Comparison of ENCODE assay signal across 10 cellular contexts in the genomic region with DNA sequence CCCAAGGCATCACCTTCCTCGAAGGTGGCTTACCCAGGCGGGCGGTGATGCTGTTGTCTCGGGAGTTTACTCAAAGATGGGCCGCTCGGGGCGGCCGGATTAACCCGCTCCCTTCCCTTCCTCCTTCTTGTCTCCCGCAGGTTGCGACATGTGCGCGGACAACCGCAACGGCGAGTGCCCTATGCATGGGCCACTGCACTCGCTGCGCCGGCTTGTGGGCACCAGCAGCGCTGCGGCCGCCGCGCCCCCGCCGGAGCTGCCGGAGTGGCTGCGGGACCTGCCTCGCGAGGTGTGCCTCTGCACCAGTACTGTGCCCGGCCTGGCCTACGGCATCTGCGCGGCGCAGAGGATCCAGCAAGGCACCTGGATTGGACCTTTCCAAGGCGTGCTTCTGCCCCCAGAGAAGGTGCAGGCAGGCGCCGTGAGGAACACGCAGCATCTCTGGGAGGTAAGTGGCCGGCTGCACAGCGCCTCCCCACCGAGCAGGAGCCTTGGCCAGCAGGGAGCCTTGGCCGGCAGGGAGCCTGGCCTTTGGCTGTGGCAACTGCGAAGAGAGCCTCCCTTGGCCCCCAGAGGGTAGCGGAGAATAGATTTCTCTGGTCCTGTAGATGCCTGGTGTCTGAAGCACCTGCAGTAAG. TPM values are rescaled to one million over a fixed set of nuclear protein-coding genes. Genes with fewer than 3 reads are reported as not detected.
DNase-seq lines count a peak whose midpoint lies in the region; ATAC-seq and TF ChIP-seq lines count a peak whose summit lies in the region.
"Had no signal": no experiment of that assay in that cellular context is flagged by ENCODE, and none has a peak within 500 bp of the region (broad histone marks: within the 10 kb centered on the region; RNA-seq: fewer than 3 reads in every experiment).

No MANE protein-coding gene starts in this region.

- in situ Hi-C loops in GM13976 (cut with MboI; ENCODE audit: low sequenced_read_pairs, unreplicated experiment), result no loop called here

- WGBS in SK-N-SH (ENCODE audit: low lambda C conversion rate), result 4% methylated on average over 9 of the region's 45 CpGs
- WGBS in trophoblast cell (ENCODE audit: extremely low coverage, insufficient coverage, insufficient read length), result no CpG with 5 or more reads among the region's 45 CpGs

- H3K4me1 ChIP-seq in SK-N-SH (ENCODE audit: control insufficient read depth in 1 of 2, insufficient read depth in 2 of 2, low read depth in 1 of 2, low read length in 1 of 2) (peaks cover 0 to 18% of the 10 kb centered on the region in 2 experiments; a peak in 2 of 4 replicates), trophoblast cell (ENCODE audit: control insufficient read depth in 1 of 2, insufficient read depth in 2 of 2, low read length in 2 of 2) (peaks cover 13 to 24% of the 10 kb centered on the region in 2 experiments)

- H3K23ac ChIP-seq in trophoblast cell (ENCODE audit: low read length), result no peak overlapping the region

- H3K18ac ChIP-seq in trophoblast cell (ENCODE audit: low read length), result no peak overlapping the region

- no peak overlapping the region for H4K12ac ChIP-seq in trophoblast cell (ENCODE audit: low read depth, low read length)

- peaks cover 19% of the 10 kb centered on the region for H3K27me3 Mint-ChIP-seq in glutamatergic neuron (ENCODE audit: unreplicated experiment)

- H3F3A ChIP-seq in SK-N-SH (replicated peaks; ENCODE audit: insufficient read depth), result no peaks in the 10 kb centered on the region

- H4K8ac ChIP-seq in trophoblast cell (ENCODE audit: low read depth, low read length), result peak overlapping the region; percentile 42

- peaks cover 6% of the 10 kb centered on the region for H3K79me1 ChIP-seq in trophoblast cell (ENCODE audit: low read length)

- H3K36me3 Mint-ChIP-seq in glutamatergic neuron (ENCODE audit: unreplicated experiment), result peaks cover 4% of the 10 kb centered on the region

- H3K9me3 Mint-ChIP-seq in glutamatergic neuron (ENCODE audit: unreplicated experiment), result peaks cover 7% of the 10 kb centered on the region

- no peak overlapping the region for H3K14ac ChIP-seq in trophoblast cell (ENCODE audit: low read length)

- H3K4ac ChIP-seq in trophoblast cell (ENCODE audit: low read depth, low read length), result no peak overlapping the region

- DNase-seq in GM13976 (ENCODE audit: low spot score) (peak; percentile 23), SK-N-SH (peak; percentile 88), glutamatergic neuron (peak; percentile 62), trophoblast cell (peak; percentile 45 to 65), SKM-1 treated with dmso at 0.1 percent for 144 hours (lab: John Stamatoyannopoulos, UW; ENCODE audit: unreplicated experiment) (no peak)
- DNase-seq: OCI-M1; stimulated activated naive CD4-positive, alpha-beta T cell had no signal

- H3K27me3 ChIP-seq in SK-N-SH (ENCODE audit: insufficient read depth), result peaks cover 11% of the 10 kb centered on the region
- peaks cover 36% of the 10 kb centered on the region for H3K27me3 ChIP-seq in trophoblast cell (ENCODE audit: insufficient read depth, low read length)

- H4K20me1 ChIP-seq in SK-N-SH (ENCODE audit: insufficient read depth), result no peaks in the 10 kb centered on the region

- H2BK120ac ChIP-seq in trophoblast cell (ENCODE audit: insufficient read depth, low read length, poor library complexity), result no peak overlapping the region

- peak overlapping the region; percentile 14 for H4K91ac ChIP-seq in trophoblast cell (ENCODE audit: low read depth, low read length)

- POLR2A ChIA-PET in SK-N-SH (lab: Yijun Ruan, JAX), result no interaction called here

- TF ChIP-seq CTCF in GM13976 (IDR thresholded peaks at IDR 0.05; ENCODE audit: borderline replicate concordance, control extremely low read depth, extremely low read depth, insufficient read depth, missing control alignments) (no peak), SK-N-SH (IDR thresholded peaks at IDR 0.05) (peak; percentile 52), glutamatergic neuron (IDR thresholded peaks at IDR 0.05; ENCODE audit: partially characterized antibody, unreplicated experiment) (no peak)

- no peak overlapping the region for H2BK12ac ChIP-seq in trophoblast cell (ENCODE audit: low read length)

- H2AFZ ChIP-seq in SK-N-SH (ENCODE audit: low read depth) (peak overlapping the region; percentile 66), trophoblast cell (ENCODE audit: insufficient read depth, low read length, poor library complexity) (peak overlapping the region; percentile 44)

- H3K27ac ChIP-seq in SK-N-SH (ENCODE audit: low read depth in 2 of 2, low read length in 1 of 2) (no peak overlapping the region), trophoblast cell (ENCODE audit: low read depth, low read length) (no peak overlapping the region)

- CTCF ChIA-PET in SK-N-SH (lab: Yijun Ruan, JAX), result interaction anchor here (0.9 to 1.8 kb wide), 13 partner anchors 8 to 584 kb away, joined by 3 to 6 read pairs (median 4); partner anchors contain the start of gene PRDM6

- H3K9ac ChIP-seq in SK-N-SH, result no peak overlapping the region
- no peak overlapping the region for H3K9ac ChIP-seq in trophoblast cell (ENCODE audit: low read length)

- TF ChIP-seq RAD21 in SK-N-SH (IDR thresholded peaks at IDR 0.05; ENCODE audit: low read length), result peak; percentile 36

- H3K27ac Mint-ChIP-seq in glutamatergic neuron (ENCODE audit: unreplicated experiment), result no peak overlapping the region

- no peak for TF ChIP-seq EP300 in SK-N-SH (IDR thresholded peaks at IDR 0.05; ENCODE audit: borderline replicate concordance in 1 of 2, low read depth in 1 of 2, low read length in 1 of 2)

- peak overlapping the region; percentile 49 to 56 for H3K4me3 ChIP-seq in SK-N-SH (ENCODE audit: low read depth in 2 of 2, low read length in 1 of 2)
- H3K4me3 ChIP-seq in trophoblast cell (ENCODE audit: low read depth, low read length), result peak overlapping the region; percentile 55

- H3K36me3 ChIP-seq in SK-N-SH (replicated peaks in 1 of 2; ENCODE audit: control insufficient read depth in 1 of 2, insufficient read depth in 2 of 2, low read length in 1 of 2) (no peaks in the 10 kb centered on the region), trophoblast cell (ENCODE audit: control insufficient read depth in 1 of 2, insufficient read depth in 2 of 2, low read length in 2 of 2) (no peaks in the 10 kb centered on the region)

- H2AK5ac ChIP-seq in trophoblast cell (ENCODE audit: low read length), result no peak overlapping the region

- no peaks in the 10 kb centered on the region for H3K9me2 ChIP-seq in SK-N-SH

- no peaks in the 10 kb centered on the region for H3K9me3 ChIP-seq in SK-N-SH
- no peaks in the 10 kb centered on the region for H3K9me3 ChIP-seq in trophoblast cell (ENCODE audit: insufficient read depth, low read depth, low read length)

- H2BK5ac ChIP-seq in trophoblast cell (ENCODE audit: low read depth, low read length, poor library complexity), result no peak overlapping the region

- peak overlapping the region; percentile 79 for H3K4me2 ChIP-seq in SK-N-SH
- H3K4me2 ChIP-seq in trophoblast cell (ENCODE audit: low read length), result peak overlapping the region; percentile 56

- peaks cover 15% of the 10 kb centered on the region for H3K4me1 Mint-ChIP-seq in glutamatergic neuron (ENCODE audit: low read depth, unreplicated experiment)

- no peaks in the 10 kb centered on the region for H3K79me2 ChIP-seq in SK-N-SH (ENCODE audit: insufficient read depth)
- no peaks in the 10 kb centered on the region for H3K79me2 ChIP-seq in trophoblast cell (ENCODE audit: control insufficient read depth, insufficient read depth, low read length, poor library complexity)

- H3K4me3 Mint-ChIP-seq in glutamatergic neuron (ENCODE audit: unreplicated experiment), result peak overlapping the region; percentile 93

- ATAC-seq in GM19395 (IDR thresholded peaks at IDR 0.05; ENCODE audit: unreplicated experiment) (no peak), HG02884 (IDR thresholded peaks at IDR 0.05; ENCODE audit: unreplicated experiment) (no peak), GM21825 (IDR thresholded peaks at IDR 0.05; ENCODE audit: unreplicated experiment) (no peak)

TF ChIP-seq in SK-N-SH, 30 proteins besides CTCF, POLR2A, EP300 and RAD21:
- TF ChIP-seq GATA2 (CRISPR knock-in tag; IDR thresholded peaks at IDR 0.05), result no peak
- TF ChIP-seq TCF12 (IDR thresholded peaks at IDR 0.05), result no peak
- no peak for TF ChIP-seq RFX5 (IDR thresholded peaks at IDR 0.05; ENCODE audit: low read length)
- no peak for TF ChIP-seq IRF3 (IDR thresholded peaks at IDR 0.05; ENCODE audit: low read depth, low read length)
- TF ChIP-seq ELF1 (IDR thresholded peaks at IDR 0.05), result no peak
- TF ChIP-seq MXI1 (IDR thresholded peaks at IDR 0.05; ENCODE audit: low read depth, low read length), result peak; percentile 75
- TF ChIP-seq, protein P1, sequence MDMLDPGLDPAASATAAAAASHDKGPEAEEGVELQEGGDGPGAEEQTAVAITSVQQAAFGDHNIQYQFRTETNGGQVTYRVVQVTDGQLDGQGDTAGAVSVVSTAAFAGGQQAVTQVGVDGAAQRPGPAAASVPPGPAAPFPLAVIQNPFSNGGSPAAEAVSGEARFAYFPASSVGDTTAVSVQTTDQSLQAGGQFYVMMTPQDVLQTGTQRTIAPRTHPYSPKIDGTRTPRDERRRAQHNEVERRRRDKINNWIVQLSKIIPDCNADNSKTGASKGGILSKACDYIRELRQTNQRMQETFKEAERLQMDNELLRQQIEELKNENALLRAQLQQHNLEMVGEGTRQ (IDR thresholded peaks at IDR 0.05; ENCODE audit: borderline replicate concordance, low read depth, low read length), result no peak
- TF ChIP-seq SMC3 (IDR thresholded peaks at IDR 0.05; ENCODE audit: low read depth, low read length), result peak; percentile 42

RNA-seq across cellular contexts. Expression of gene PRDM6, which starts 10.6 kb away (rescaled TPM):
- 0.10 and 0.21 TPM in 2 replicates for polyA plus RNA-seq in SK-N-SH (2012; rRNA removed)
- polyA plus RNA-seq in SK-N-SH (2012; cell fraction: cytosol; rRNA removed), result 0.22 and 0.24 TPM in 2 replicates
- 0.91 and 1.00 TPM in 2 replicates for polyA plus RNA-seq in SK-N-SH (2012; cell fraction: nucleus; rRNA removed)
- 2.6 TPM for total RNA-seq in glutamatergic neuron (ENCODE audit: unreplicated experiment)
- polyA plus RNA-seq in trophoblast cell (2013), result 1.8 and 2.2 TPM in 2 replicates
